In the genomic region with DNA sequence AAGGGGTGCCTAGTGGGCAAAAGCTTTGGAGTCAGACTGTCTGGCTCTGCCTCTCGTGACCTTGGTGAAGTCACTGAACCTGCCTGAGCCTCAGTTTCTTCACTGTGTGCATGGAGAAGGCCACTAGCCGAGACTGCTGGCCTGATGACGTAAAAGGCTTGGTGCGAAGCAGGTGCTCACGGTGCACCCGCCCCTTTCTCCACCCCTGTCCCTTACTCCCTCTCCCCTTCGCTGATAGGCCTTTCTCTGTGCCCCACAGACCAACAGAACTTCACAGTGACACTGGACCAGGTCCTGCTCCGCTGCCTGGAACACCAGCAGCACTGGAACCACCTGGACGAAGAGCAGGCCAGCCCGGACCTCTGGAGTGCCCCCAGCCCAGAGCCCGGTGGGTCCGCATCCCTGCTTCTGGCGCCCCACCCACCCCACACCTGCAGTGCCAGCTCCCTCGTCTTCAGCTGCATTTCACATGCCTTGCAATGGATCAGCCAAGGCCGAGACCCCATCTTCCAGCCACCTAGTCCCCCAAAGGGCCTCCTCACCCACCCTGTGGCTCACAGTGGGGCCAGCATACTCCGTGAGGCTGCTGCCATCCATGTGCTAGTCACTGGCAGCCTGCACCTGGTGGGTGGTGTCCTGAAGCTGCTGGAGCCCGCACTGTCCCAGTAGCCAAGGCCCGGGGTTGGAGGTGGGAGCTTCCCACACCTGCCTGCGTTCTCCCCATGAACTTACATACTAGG, we compare ENCODE assay signal across 19 cellular contexts. TPM values are rescaled to one million over a fixed set of nuclear protein-coding genes. Genes with fewer than 3 reads are reported as not detected.
A peak's percentile ranks its signal among the peaks of the same experiment; 100 is the strongest.
DNase-seq lines count a peak whose midpoint lies in the region; ATAC-seq, FAIRE-seq and TF ChIP-seq lines count a peak whose summit lies in the region.
"Had no signal": no experiment of that assay in that cellular context is flagged by ENCODE, and none has a peak within 500 bp of the region (broad histone marks: within the 10 kb centered on the region; RNA-seq: fewer than 3 reads in every experiment).

No MANE protein-coding gene starts in this region.

- no peaks in the 10 kb centered on the region for H3K79me2 ChIP-seq in HepG2 (ENCODE audit: insufficient read depth, low read length)

- ATAC-seq in HepG2 = no peak
- ATAC-seq in right lobe of liver = no peak
- peak; percentile 1 for ATAC-seq in left ventricle myocardium superior
- ATAC-seq in stimulated activated effector memory CD8-positive, alpha-beta T cell treated with anti-CD3 and anti-CD28 coated beads, Interleukin-12 subunit alpha, Interleukin-12 subunit beta, amount 100 ng/mL, for 72 hours = no peak
- ATAC-seq in GM18907 (IDR thresholded peaks at IDR 0.05; ENCODE audit: unreplicated experiment) = no peak
- ATAC-seq in GM21619 (IDR thresholded peaks at IDR 0.05; ENCODE audit: unreplicated experiment) = no peak
- ATAC-seq: K562 had no signal

- peaks cover 86% of the 10 kb centered on the region for H3K36me3 Mint-ChIP-seq in stimulated activated effector memory CD8-positive, alpha-beta T cell treated with anti-CD3 and anti-CD28 coated beads, Interleukin-12 subunit alpha, Interleukin-12 subunit beta, amount 100 ng/mL, for 72 hours

- FAIRE-seq in HepG2 (lab: Jason Lieb, UNC) = no peak
- FAIRE-seq: K562 had no signal

- H3K9me3 Mint-ChIP-seq in stimulated activated effector memory CD8-positive, alpha-beta T cell treated with anti-CD3 and anti-CD28 coated beads, Interleukin-12 subunit alpha, Interleukin-12 subunit beta, amount 100 ng/mL, for 72 hours = no peaks in the 10 kb centered on the region
- H3K9me3 Mint-ChIP-seq: CD4-positive, CD25-positive, alpha-beta regulatory T cell had no signal

- 0 out of 4 replicates have a peak, but pooled peaks of 1 of the 2 experiments have one; percentile 15 for TF ChIP-seq POLR2A in HepG2 (IDR thresholded peaks at IDR 0.05; ENCODE audit: insufficient read depth in 1 of 2, low read depth in 2 of 2, low read length in 2 of 2)
- no peak for TF ChIP-seq POLR2A in right lobe of liver (IDR thresholded peaks at IDR 0.05)

- H2AFZ ChIP-seq in HepG2 (ENCODE audit: low read length) = no peak overlapping the region

- POLR2A ChIA-PET in HepG2 (lab: Yijun Ruan, JAX) = interaction anchor here (0.7 kb wide), 1 partner anchor 12 kb away, joined by 3 read pairs; no protein-coding TSS in a partner anchor

- DNase-seq in HepG2 (ENCODE audit: low spot score) (no peak), right lobe of liver (no peak), adipocyte (ENCODE audit: low read depth) (no peak), left ventricle myocardium superior (no peak), C1 segment of cervical spinal cord (lab: John Stamatoyannopoulos, UW) (no peak)
- DNase-seq in stimulated activated effector memory CD8-positive, alpha-beta T cell treated with anti-CD3 and anti-CD28 coated beads, Interleukin-12 subunit alpha, Interleukin-12 subunit beta, amount 100 ng/mL, for 72 hours (ENCODE audit: low spot score in 2 of 2) = no peak
- DNase-seq: Caco-2; CD4-positive, CD25-positive, alpha-beta regulatory T cell; DMS153; MV-4-11; NCI-H1417; NCI-H187 treated with DMSO at 0.1 percent for 48 hours; NCI-H748 treated with DMSO at 0.1 percent for 48 hours had no signal

- TF ChIP-seq CTCF in HepG2 (CRISPR knock-in tag; IDR thresholded peaks at IDR 0.05) (no peak), right lobe of liver (IDR thresholded peaks at IDR 0.05) (no peak)

- H3K9ac ChIP-seq in HepG2 (ENCODE audit: insufficient read depth, low read depth, low read length) = 0 out of 2 replicates have a peak overlapping the region, but pooled peaks have one; percentile 22
- peak overlapping the region; percentile 1 for H3K9ac ChIP-seq in adipocyte (ENCODE audit: low read length)

- H3K9me3 ChIP-seq in HepG2 (ENCODE audit: low read length) (no peaks in the 10 kb centered on the region), right lobe of liver (no peaks in the 10 kb centered on the region), adipocyte (ENCODE audit: control insufficient read depth, low read length) (no peaks in the 10 kb centered on the region)
- H3K9me3 ChIP-seq: Caco-2, HAP-1 had no signal

- TF ChIP-seq RAD21 in HepG2 (CRISPR knock-in tag; IDR thresholded peaks at IDR 0.05) = no peak

- 96% methylated on average over 11 of the region's 19 CpGs for WGBS in HepG2 (ENCODE audit: low lambda C conversion rate)
- 100% methylated on average over 1 of the region's 19 CpGs for WGBS in right lobe of liver (ENCODE audit: insufficient coverage, low coverage, low lambda C conversion rate, missing lambda C conversion rate)

- H3K4me1 Mint-ChIP-seq in stimulated activated effector memory CD8-positive, alpha-beta T cell treated with anti-CD3 and anti-CD28 coated beads, Interleukin-12 subunit alpha, Interleukin-12 subunit beta, amount 100 ng/mL, for 72 hours = peaks cover 7% of the 10 kb centered on the region

- in situ Hi-C loops in HepG2 (cut with HindIII; ENCODE audit: extremely low pct_ligation_motif_present, low pct_unique_long_range_greater_than_20kb) = no loop called here

- H3K4me2 ChIP-seq in HepG2 (ENCODE audit: low read depth, low read length) = no peak overlapping the region

- BruUV-seq in HepG2 (replicated peaks; lab: Mats Ljungman, UMichigan) = no TSS peak

- no peak overlapping the region for H3K4me3 ChIP-seq in HepG2 (replicated peaks in 1 of 3; ENCODE audit: insufficient read depth in 1 of 3, low read depth in 2 of 3, low read length in 3 of 3)
- no peak overlapping the region for H3K4me3 ChIP-seq in right lobe of liver
- no peak overlapping the region for H3K4me3 ChIP-seq in adipocyte (ENCODE audit: low read length)
- H3K4me3 ChIP-seq: HAP-1, K562, SK-N-MC had no signal

- H3K27me3 ChIP-seq in HepG2 (ENCODE audit: control insufficient read depth in 1 of 2, insufficient read depth in 2 of 2, low read length in 2 of 2) = no peaks in the 10 kb centered on the region
- no peaks in the 10 kb centered on the region for H3K27me3 ChIP-seq in right lobe of liver
- H3K27me3 ChIP-seq in adipocyte (replicated peaks; ENCODE audit: control insufficient read depth, insufficient read depth, low read length) = no peaks in the 10 kb centered on the region

- no peak for TF ChIP-seq EP300 in HepG2 (IDR thresholded peaks at IDR 0.05; ENCODE audit: low read depth in 2 of 2, low read length in 2 of 2)
- no peak for TF ChIP-seq EP300 in HepG2 (CRISPR knock-in tag; IDR thresholded peaks at IDR 0.05; ENCODE audit: borderline replicate concordance)

- CTCF ChIA-PET in HepG2 (lab: Yijun Ruan, JAX; ENCODE audit: low intra/inter-chr PET ratio, low total read pairs) = no interaction called here

- H3K36me3 ChIP-seq in HepG2 (replicated peaks in 1 of 2; ENCODE audit: control insufficient read depth in 1 of 2, insufficient read depth in 2 of 2, low read length in 2 of 2) (peaks cover 12 to 37% of the 10 kb centered on the region in 2 experiments; a peak in 4 of 5 replicates), right lobe of liver (peaks cover 0 to 83% (median 26%) of the 10 kb centered on the region in 4 donors), adipocyte (ENCODE audit: control insufficient read depth, insufficient read depth, low read length, severe bottlenecking) (peaks cover 93% of the 10 kb centered on the region)

- H3K27ac ChIP-seq in HepG2 (ENCODE audit: extremely low read length, insufficient read depth, low read length) (peak overlapping the region; percentile 38), right lobe of liver (no peak overlapping the region)
- H3K27ac ChIP-seq: SK-N-MC had no signal

- H3K27ac Mint-ChIP-seq in stimulated activated effector memory CD8-positive, alpha-beta T cell treated with anti-CD3 and anti-CD28 coated beads, Interleukin-12 subunit alpha, Interleukin-12 subunit beta, amount 100 ng/mL, for 72 hours = peak overlapping the region; percentile 75
- H3K27ac Mint-ChIP-seq: CD4-positive, CD25-positive, alpha-beta regulatory T cell had no signal

- H3K4me1 ChIP-seq in HepG2 (ENCODE audit: insufficient read depth, low read length) (peaks cover 22% of the 10 kb centered on the region), right lobe of liver (peaks cover 0 to 14% (median 7%) of the 10 kb centered on the region in 4 donors), adipocyte (ENCODE audit: control insufficient read depth, insufficient read depth, low read length) (peaks cover 20% of the 10 kb centered on the region)
- H3K4me1 ChIP-seq: Caco-2, HAP-1 had no signal

- H4K20me1 ChIP-seq in HepG2 (ENCODE audit: insufficient read depth, low read length) = no peaks in the 10 kb centered on the region

- intact Hi-C loops in HepG2 (cut with micrococcal nuclease; ENCODE audit: unreplicated experiment) (no loop called here), right lobe of liver (cut with DNase I) (loop anchor here in 1 of 2 donors (10.0 kb wide), 1 partner anchor 62 kb away; the partner anchor contains the start of gene AK1), left ventricle myocardium superior (cut with micrococcal nuclease) (no loop called here)

- H3K4me3 Mint-ChIP-seq in stimulated activated effector memory CD8-positive, alpha-beta T cell treated with anti-CD3 and anti-CD28 coated beads, Interleukin-12 subunit alpha, Interleukin-12 subunit beta, amount 100 ng/mL, for 72 hours = no peak overlapping the region
- H3K4me3 Mint-ChIP-seq: CD4-positive, CD25-positive, alpha-beta regulatory T cell had no signal

RNA-seq across cellular contexts. Expression of gene FPGS, which starts 10.4 kb away (rescaled TPM):
- 20.3 and 35.6 TPM in 2 replicates for total RNA-seq in HepG2 (2016; rRNA removed; fragmentation: Illumina TruSeq; extraction: Trizol)
- 7.4 and 10.3 TPM in 2 replicates for total RNA-seq in HepG2 (2016; cell fraction: cytosol; rRNA removed; fragmentation: Illumina TruSeq; extraction: Trizol; ENCODE audit: low read depth)
- 18.5 and 37.2 TPM in 2 replicates for total RNA-seq in HepG2 (2016; cell fraction: insoluble cytoplasmic fraction; rRNA removed; fragmentation: Illumina TruSeq; extraction: Trizol)
- 18.1 and 18.9 TPM in 2 replicates for total RNA-seq in HepG2 (2016; cell fraction: membrane; rRNA removed; fragmentation: Illumina TruSeq; extraction: Trizol)
- 26.8 and 31.7 TPM in 2 replicates for total RNA-seq in HepG2 (2016; cell fraction: nucleus; rRNA removed; fragmentation: Illumina TruSeq; extraction: Trizol)
- polyA plus RNA-seq in HepG2 (2011; rRNA removed) = 36.8 and 41.3 TPM in 2 replicates
- 20.2 and 34.2 TPM in 2 replicates for polyA plus RNA-seq in HepG2 (2011; cell fraction: cytosol; rRNA removed)
- 102 and 128 TPM in 2 replicates for polyA plus RNA-seq in HepG2 (2011; cell fraction: nucleus; rRNA removed)
- 16.9 and 23.2 TPM in 2 replicates for polyA plus RNA-seq in HepG2 (2012)
- 8.3 and 9.4 TPM in 2 replicates for polyA plus RNA-seq in HepG2 (2016; cell fraction: cytosol; fragmentation: Illumina TruSeq; extraction: Trizol; ENCODE audit: low read depth)
- polyA plus RNA-seq in HepG2 (2016; cell fraction: insoluble cytoplasmic fraction; fragmentation: Illumina TruSeq; extraction: Trizol; ENCODE audit: low read depth) = 21.4 and 32.6 TPM in 2 replicates
- 12.8 and 13.0 TPM in 2 replicates for polyA plus RNA-seq in HepG2 (2016; cell fraction: membrane; fragmentation: Illumina TruSeq; extraction: Trizol; ENCODE audit: low read depth)
- polyA plus RNA-seq in HepG2 (2016; cell fraction: nucleus; fragmentation: Illumina TruSeq; extraction: Trizol; ENCODE audit: insufficient read depth, low read depth) = 68.3 and 83.1 TPM in 2 replicates
- 71.8 and 195 TPM in 2 replicates for polyA minus RNA-seq in HepG2 (2011; rRNA and poly(A)+ RNA removed; ENCODE audit: low replicate concordance)
- polyA minus RNA-seq in HepG2 (2011; cell fraction: cytosol; rRNA and poly(A)+ RNA removed) = 13.5 and 19.9 TPM in 2 replicates
- polyA minus RNA-seq in HepG2 (2011; cell fraction: nucleus; rRNA and poly(A)+ RNA removed) = 25.4 and 26.6 TPM in 2 replicates
- 10 to 100 TPM; 44.3 to 68.5 (median 56.9) TPM for total RNA-seq in right lobe of liver
- total RNA-seq in left ventricle myocardium superior = 31.9 TPM

RNA-seq across cellular contexts. Expression of gene CDK9, which starts 27.3 kb away (rescaled TPM):
- total RNA-seq in HepG2 (2016; rRNA removed; fragmentation: Illumina TruSeq; extraction: Trizol) (16.8 TPM in 2 replicates), right lobe of liver (100 to 1,000 TPM in 1 of 6 experiments, 10 to 100 TPM in 5; 49.4 to 107 (median 54.5) TPM), left ventricle myocardium superior (48.4 TPM)
- total RNA-seq in HepG2 (2016; cell fraction: cytosol; rRNA removed; fragmentation: Illumina TruSeq; extraction: Trizol; ENCODE audit: low read depth) = 5.3 and 6.3 TPM in 2 replicates
- total RNA-seq in HepG2 (2016; cell fraction: insoluble cytoplasmic fraction; rRNA removed; fragmentation: Illumina TruSeq; extraction: Trizol) = 14.3 and 15.5 TPM in 2 replicates
- 13.1 and 13.7 TPM in 2 replicates for total RNA-seq in HepG2 (2016; cell fraction: membrane; rRNA removed; fragmentation: Illumina TruSeq; extraction: Trizol)
- total RNA-seq in HepG2 (2016; cell fraction: nucleus; rRNA removed; fragmentation: Illumina TruSeq; extraction: Trizol) = 13.7 and 14.2 TPM in 2 replicates
- 21.5 and 26.1 TPM in 2 replicates for polyA plus RNA-seq in HepG2 (2011; rRNA removed)
- polyA plus RNA-seq in HepG2 (2011; cell fraction: cytosol; rRNA removed) = 16.1 and 24.8 TPM in 2 replicates
- polyA plus RNA-seq in HepG2 (2011; cell fraction: nucleus; rRNA removed) = 85.3 and 97.2 TPM in 2 replicates
- 18.5 and 23.5 TPM in 2 replicates for polyA plus RNA-seq in HepG2 (2012)
- polyA plus RNA-seq in HepG2 (2016; cell fraction: cytosol; fragmentation: Illumina TruSeq; extraction: Trizol; ENCODE audit: low read depth) = 7.2 and 7.8 TPM in 2 replicates
- polyA plus RNA-seq in HepG2 (2016; cell fraction: insoluble cytoplasmic fraction; fragmentation: Illumina TruSeq; extraction: Trizol; ENCODE audit: low read depth) = 21.4 and 33.5 TPM in 2 replicates
- polyA plus RNA-seq in HepG2 (2016; cell fraction: membrane; fragmentation: Illumina TruSeq; extraction: Trizol; ENCODE audit: low read depth) = 10.9 and 12.8 TPM in 2 replicates
- 35.3 and 35.6 TPM in 2 replicates for polyA plus RNA-seq in HepG2 (2016; cell fraction: nucleus; fragmentation: Illumina TruSeq; extraction: Trizol; ENCODE audit: insufficient read depth, low read depth)
- 47.9 and 105 TPM in 2 replicates for polyA minus RNA-seq in HepG2 (2011; rRNA and poly(A)+ RNA removed; ENCODE audit: low replicate concordance)
- polyA minus RNA-seq in HepG2 (2011; cell fraction: cytosol; rRNA and poly(A)+ RNA removed) = 13.9 and 18.8 TPM in 2 replicates
- polyA minus RNA-seq in HepG2 (2011; cell fraction: nucleus; rRNA and poly(A)+ RNA removed) = 27.6 and 29.4 TPM in 2 replicates

RNA-seq across cellular contexts. Expression of gene SH2D3C, which starts 34.6 kb away (rescaled TPM):
- total RNA-seq in HepG2 (2016; rRNA removed; fragmentation: Illumina TruSeq; extraction: Trizol) = not detected in 2 replicates
- not detected in 2 replicates for total RNA-seq in HepG2 (2016; cell fraction: cytosol; rRNA removed; fragmentation: Illumina TruSeq; extraction: Trizol; ENCODE audit: low read depth)
- total RNA-seq in HepG2 (2016; cell fraction: insoluble cytoplasmic fraction; rRNA removed; fragmentation: Illumina TruSeq; extraction: Trizol) = not detected in 2 replicates
- not detected in 2 replicates for total RNA-seq in HepG2 (2016; cell fraction: membrane; rRNA removed; fragmentation: Illumina TruSeq; extraction: Trizol)
- not detected in 2 replicates for total RNA-seq in HepG2 (2016; cell fraction: nucleus; rRNA removed; fragmentation: Illumina TruSeq; extraction: Trizol)
- polyA plus RNA-seq in HepG2 (2011; rRNA removed) = not detected in 2 replicates
- polyA plus RNA-seq in HepG2 (2011; cell fraction: cytosol; rRNA removed) = 0.03 TPM in 1 of 2 replicates, not detected in the other
- not detected in 2 replicates for polyA plus RNA-seq in HepG2 (2011; cell fraction: nucleus; rRNA removed)
- 0.19 TPM in 1 of 2 replicates, not detected in the other for polyA plus RNA-seq in HepG2 (2012)
- polyA plus RNA-seq in HepG2 (2016; cell fraction: cytosol; fragmentation: Illumina TruSeq; extraction: Trizol; ENCODE audit: low read depth) = not detected in 2 replicates
- polyA plus RNA-seq in HepG2 (2016; cell fraction: insoluble cytoplasmic fraction; fragmentation: Illumina TruSeq; extraction: Trizol; ENCODE audit: low read depth) = not detected in 2 replicates
- not detected in 2 replicates for polyA plus RNA-seq in HepG2 (2016; cell fraction: membrane; fragmentation: Illumina TruSeq; extraction: Trizol; ENCODE audit: low read depth)
- polyA plus RNA-seq in HepG2 (2016; cell fraction: nucleus; fragmentation: Illumina TruSeq; extraction: Trizol; ENCODE audit: insufficient read depth, low read depth) = not detected in 2 replicates
- polyA minus RNA-seq in HepG2 (2011; rRNA and poly(A)+ RNA removed; ENCODE audit: low replicate concordance) = 0.20 and 0.84 TPM in 2 replicates
- not detected in 2 replicates for polyA minus RNA-seq in HepG2 (2011; cell fraction: cytosol; rRNA and poly(A)+ RNA removed)
- not detected in 2 replicates for polyA minus RNA-seq in HepG2 (2011; cell fraction: nucleus; rRNA and poly(A)+ RNA removed)
- total RNA-seq in right lobe of liver = 1 to 10 TPM; 1.7 to 5.6 (median 2.7) TPM
- total RNA-seq in left ventricle myocardium superior = 18.3 TPM
- total RNA-seq: A673 had no signal

RNA-seq across cellular contexts. Expression of gene ENG, which starts 41.4 kb away (rescaled TPM):
- total RNA-seq in HepG2 (2016; rRNA removed; fragmentation: Illumina TruSeq; extraction: Trizol) (0.02 TPM in 1 of 2 replicates, not detected in the other), right lobe of liver (10 to 100 TPM; 27.4 to 90.1 (median 54.1) TPM), left ventricle myocardium superior (134 TPM)
- not detected in 2 replicates for total RNA-seq in HepG2 (2016; cell fraction: cytosol; rRNA removed; fragmentation: Illumina TruSeq; extraction: Trizol; ENCODE audit: low read depth)
- total RNA-seq in HepG2 (2016; cell fraction: insoluble cytoplasmic fraction; rRNA removed; fragmentation: Illumina TruSeq; extraction: Trizol) = 0.07 and 0.17 TPM in 2 replicates
- 0.07 and 0.22 TPM in 2 replicates for total RNA-seq in HepG2 (2016; cell fraction: membrane; rRNA removed; fragmentation: Illumina TruSeq; extraction: Trizol)
- total RNA-seq in HepG2 (2016; cell fraction: nucleus; rRNA removed; fragmentation: Illumina TruSeq; extraction: Trizol) = 0.25 TPM in 1 of 2 replicates, not detected in the other
- 1.1 and 1.4 TPM in 2 replicates for polyA plus RNA-seq in HepG2 (2011; rRNA removed)
- polyA plus RNA-seq in HepG2 (2011; cell fraction: cytosol; rRNA removed) = 0.82 and 1.1 TPM in 2 replicates
- 2.1 and 2.3 TPM in 2 replicates for polyA plus RNA-seq in HepG2 (2011; cell fraction: nucleus; rRNA removed)
- polyA plus RNA-seq in HepG2 (2012) = 1.4 and 1.5 TPM in 2 replicates
- not detected in 2 replicates for polyA plus RNA-seq in HepG2 (2016; cell fraction: cytosol; fragmentation: Illumina TruSeq; extraction: Trizol; ENCODE audit: low read depth)
- 0.08 TPM in 1 of 2 replicates, not detected in the other for polyA plus RNA-seq in HepG2 (2016; cell fraction: insoluble cytoplasmic fraction; fragmentation: Illumina TruSeq; extraction: Trizol; ENCODE audit: low read depth)
- 0.06 and 0.13 TPM in 2 replicates for polyA plus RNA-seq in HepG2 (2016; cell fraction: membrane; fragmentation: Illumina TruSeq; extraction: Trizol; ENCODE audit: low read depth)
- 0.20 and 0.22 TPM in 2 replicates for polyA plus RNA-seq in HepG2 (2016; cell fraction: nucleus; fragmentation: Illumina TruSeq; extraction: Trizol; ENCODE audit: insufficient read depth, low read depth)
- polyA minus RNA-seq in HepG2 (2011; rRNA and poly(A)+ RNA removed; ENCODE audit: low replicate concordance) = 1.2 and 26.5 TPM in 2 replicates
- polyA minus RNA-seq in HepG2 (2011; cell fraction: cytosol; rRNA and poly(A)+ RNA removed) = 0.30 and 0.62 TPM in 2 replicates
- polyA minus RNA-seq in HepG2 (2011; cell fraction: nucleus; rRNA and poly(A)+ RNA removed) = 0.75 and 0.90 TPM in 2 replicates
